In genomic region chr1:53889304-53890298, GRCh38 we compare ENCODE assay signal across 9 cellular contexts. TPM values are rescaled to one million over a fixed set of nuclear protein-coding genes. Genes with fewer than 3 reads are reported as not detected.
DNase-seq lines count a peak whose midpoint lies in the region; ATAC-seq, FAIRE-seq and TF ChIP-seq lines count a peak whose summit lies in the region.
"Had no signal": no experiment of that assay in that cellular context is flagged by ENCODE, and none has a peak within 500 bp of the region (broad histone marks: within the 10 kb centered on the region; RNA-seq: fewer than 3 reads in every experiment).

YIPF1 (minus strand) TSS chr1:53889797; CDS start chr1:53888937, 860 bp downstream.

- TF ChIP-seq CTCF in kidney (IDR thresholded peaks at IDR 0.05; ENCODE audit: borderline replicate concordance, extremely low read depth, insufficient read depth) = no peak

- H3K36me3 ChIP-seq in kidney (ENCODE audit: control insufficient read depth in 1 of 2, insufficient read depth in 2 of 2, low read length in 2 of 2) = peaks cover 0 to 2% of the 10 kb centered on the region in 2 donors

- no peaks in the 10 kb centered on the region for H3K9me3 ChIP-seq in kidney (ENCODE audit: control insufficient read depth in 1 of 2, low read length in 2 of 2)

- H3K9ac ChIP-seq in kidney (ENCODE audit: low read length in 2 of 2) = peak within 1 kb of the TSS; percentile 86 to 88

- peak within 1 kb of the TSS; percentile 89 to 96 for H3K4me3 ChIP-seq in kidney (ENCODE audit: low read length in 2 of 2)

- FAIRE-seq in kidney (lab: Jason Lieb, UNC) = no peak
- FAIRE-seq: colon had no signal

- DNase-seq in AG20443 (ENCODE audit: low spot score) = peak; percentile 97
- peak; percentile 81 for DNase-seq in NCI-H345 treated with DMSO at 0.1 percent for 48 hours (lab: John Stamatoyannopoulos, UW; ENCODE audit: unreplicated experiment)
- peak; percentile 72 to 78 for DNase-seq in activated CD4-positive, alpha-beta T cell treated with anti-CD3 and anti-CD28 coated beads for 24 hours (ENCODE audit: low read depth in 2 of 2)
- peak; percentile 96 for DNase-seq in cerebellum (ENCODE audit: low spot score)
- DNase-seq in kidney = peak; percentile 97
- DNase-seq in stimulated activated CD4-positive, alpha-beta T cell treated with anti-CD3 and anti-CD28 coated beads, Interleukin-15, amount 100 ng/mL, for 1 hour (ENCODE audit: low read depth in 1 of 2, low spot score in 1 of 2) = peak; percentile 76 to 78

- intact Hi-C loops in kidney (cut with DNase I) = loop anchor here (10.0 kb wide), 1 partner anchor 55 kb away; the partner anchor contains the start of genes IFT25 and LRRC42

- H3K4me1 ChIP-seq in kidney (ENCODE audit: control insufficient read depth in 1 of 2, insufficient read depth in 1 of 2, low read depth in 1 of 2, low read length in 2 of 2) = peaks cover 6 to 11% of the 10 kb centered on the region in 2 donors

- ATAC-seq in GM19025 (IDR thresholded peaks at IDR 0.05; ENCODE audit: low read depth, unreplicated experiment) = peak; percentile 96
- peak; percentile 95 for ATAC-seq in HG03280 (IDR thresholded peaks at IDR 0.05; ENCODE audit: unreplicated experiment)

- H3K27ac ChIP-seq in kidney (ENCODE audit: low read depth in 2 of 2, low read length in 2 of 2) = peak within 1 kb of the TSS; percentile 64 to 78

RNA-seq across cellular contexts. Expression of gene YIPF1, which starts in this region (rescaled TPM):
- total RNA-seq in cerebellum = 14.6 TPM
- 33.3 TPM for total RNA-seq in kidney
- 49.4 TPM for polyA plus RNA-seq in kidney (ENCODE audit: insufficient read depth, low read depth, low replicate concordance)

Comparison
In these comparisons a context has a peak if more than half of its experiments do, and no peak if none do; other contexts are left out.
1. Peak in every context shown above with its lines: DNase-seq, ATAC-seq, H3K4me3 ChIP-seq and H3K27ac ChIP-seq.